In the genomic region with DNA sequence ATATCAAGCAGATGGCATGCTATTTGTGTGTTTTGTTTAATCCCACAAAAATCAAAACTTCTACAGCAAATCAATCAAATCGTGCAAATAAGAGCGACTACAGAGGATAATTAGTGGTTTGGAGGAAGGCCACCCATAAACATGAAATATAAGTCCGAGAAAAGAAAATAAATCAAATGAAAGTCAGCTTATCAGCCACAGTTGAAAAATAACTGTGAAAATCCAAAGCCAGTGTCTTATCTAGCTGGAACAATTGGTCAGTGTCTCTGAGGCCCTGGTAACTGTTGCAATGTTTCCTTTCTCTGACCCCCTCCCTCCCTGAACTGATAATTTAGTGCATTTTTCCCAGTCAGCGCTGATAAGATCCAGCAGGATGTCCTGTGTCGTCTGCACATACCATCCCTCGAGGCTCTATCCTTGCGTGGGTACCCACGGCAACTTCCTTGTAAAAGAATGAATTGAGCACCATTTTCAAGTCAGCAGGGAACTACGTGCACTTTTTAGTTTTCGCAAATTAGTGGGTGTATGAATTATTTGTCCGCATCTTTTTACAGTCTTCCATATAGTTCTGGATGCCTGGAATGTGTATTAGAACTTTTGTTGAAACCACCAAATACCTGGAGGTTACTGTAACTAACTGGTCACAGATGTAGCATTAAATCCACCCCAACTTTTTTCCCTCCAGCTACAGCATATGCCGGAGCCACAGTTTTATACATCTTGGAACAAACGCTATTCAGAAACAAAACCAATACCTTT, we compare ENCODE assay signal across 19 cellular contexts. TPM values are rescaled to one million over a fixed set of nuclear protein-coding genes. Genes with fewer than 3 reads are reported as not detected.
DNase-seq lines count a peak whose midpoint lies in the region; ATAC-seq and TF ChIP-seq lines count a peak whose summit lies in the region.
"Had no signal": no experiment of that assay in that cellular context is flagged by ENCODE, and none has a peak within 500 bp of the region (broad histone marks: within the 10 kb centered on the region; RNA-seq: fewer than 3 reads in every experiment).

No MANE protein-coding gene starts in this region.

- peak; percentile 52 for DNase-seq in AG09309 (ENCODE audit: low read depth)
- DNase-seq in Panc1 (ENCODE audit: low read depth, low spot score), result no peak
- DNase-seq in endothelial cell (ENCODE audit: low spot score), result peak; percentile 29
- DNase-seq in NCI-H2107 (lab: John Stamatoyannopoulos, UW), result no peak
- no peak for DNase-seq in dedifferentiated amniotic fluid mesenchymal stem cell (ENCODE audit: extremely low spot score)
- DNase-seq in GM13977 (ENCODE audit: low spot score), result no peak
- DNase-seq: activated CD4-positive, alpha-beta T cell treated with anti-CD3 and anti-CD28 coated beads for 4 hours; activated T-cell treated with anti-CD3 and anti-CD28 coated beads for 4 hours; GDM1; mucosa of descending colon; NCI-H1105; SHP77; small intestine had no signal

- intact Hi-C loops in Panc1 (cut with micrococcal nuclease; ENCODE audit: unreplicated experiment), result no loop called here

- no TSS peak for BruUV-seq in Panc1 (replicated peaks; lab: Mats Ljungman, UMichigan)

- H3K4me1 ChIP-seq in Panc1 (ENCODE audit: control insufficient read depth, insufficient read depth, low read length), result peaks cover 27% of the 10 kb centered on the region
- peaks cover 33% of the 10 kb centered on the region for H3K4me1 ChIP-seq in mesodermal cell (ENCODE audit: control insufficient read depth, insufficient read depth, low read length, poor library complexity, severe bottlenecking)

- no peaks in the 10 kb centered on the region for H3K27me3 Mint-ChIP-seq in endothelial cell (ENCODE audit: unreplicated experiment)
- H3K27me3 Mint-ChIP-seq: stimulated activated memory B cell treated with anti-CD40 and anti-IgM and Interleukin-4, amounts not matched to agents 10 μg/mL and 1 μg/mL and 100 μg/mL, for 72 hours had no signal

- peaks cover 4% of the 10 kb centered on the region for H3K36me3 Mint-ChIP-seq in endothelial cell (ENCODE audit: low read depth, unreplicated experiment)
- H3K36me3 Mint-ChIP-seq: activated naive CD4-positive, alpha-beta T cell treated with anti-CD3 and anti-CD28 coated beads, Interleukin-2, amount 50 U/mL, for 24 hours; stimulated activated memory B cell treated with anti-CD40 and anti-IgM and Interleukin-4, amounts not matched to agents 10 μg/mL and 1 μg/mL and 100 μg/mL, for 72 hours had no signal

- H3K4me3 ChIP-seq in AG09309 (ENCODE audit: control insufficient read depth, low read depth, low read length) (no peak overlapping the region), Panc1 (ENCODE audit: low read depth in 2 of 2, low read length in 2 of 2) (no peak overlapping the region), mesodermal cell (ENCODE audit: extremely low read depth, insufficient read depth, low read length, poor library complexity, severe bottlenecking) (no peak overlapping the region)
- H3K4me3 ChIP-seq: mucosa of descending colon had no signal

- no peak overlapping the region for H3K4me3 Mint-ChIP-seq in endothelial cell (ENCODE audit: unreplicated experiment)
- H3K4me3 Mint-ChIP-seq: activated naive CD4-positive, alpha-beta T cell treated with anti-CD3 and anti-CD28 coated beads, Interleukin-2, amount 50 U/mL, for 24 hours; stimulated activated memory B cell treated with anti-CD40 and anti-IgM and Interleukin-4, amounts not matched to agents 10 μg/mL and 1 μg/mL and 100 μg/mL, for 72 hours; T-helper 2 cell treated with Interferon-gamma antibody and Interleukin-4, amounts not matched to agents 5 μg/mL and 100 μg/mL, for 36 hours had no signal

- ATAC-seq in Panc1 (no peak), GM21360 (IDR thresholded peaks at IDR 0.05; ENCODE audit: unreplicated experiment) (no peak)
- ATAC-seq: mucosa of descending colon; stimulated activated memory B cell treated with anti-CD40 and anti-IgM and Interleukin-4, amounts not matched to agents 10 μg/mL and 1 μg/mL and 100 μg/mL, for 72 hours had no signal

- H3K27me3 ChIP-seq in Panc1 (ENCODE audit: control insufficient read depth, insufficient read depth, low read length), result no peaks in the 10 kb centered on the region

- peak overlapping the region; percentile 95 for H3K27ac Mint-ChIP-seq in endothelial cell (ENCODE audit: unreplicated experiment)
- H3K27ac Mint-ChIP-seq: activated naive CD4-positive, alpha-beta T cell treated with anti-CD3 and anti-CD28 coated beads, Interleukin-2, amount 50 U/mL, for 24 hours; stimulated activated memory B cell treated with anti-CD40 and anti-IgM and Interleukin-4, amounts not matched to agents 10 μg/mL and 1 μg/mL and 100 μg/mL, for 72 hours; T-helper 2 cell treated with Interferon-gamma antibody and Interleukin-4, amounts not matched to agents 5 μg/mL and 100 μg/mL, for 36 hours had no signal

- no peaks in the 10 kb centered on the region for H3K9me3 Mint-ChIP-seq in endothelial cell (ENCODE audit: unreplicated experiment)
- H3K9me3 Mint-ChIP-seq: activated naive CD4-positive, alpha-beta T cell treated with anti-CD3 and anti-CD28 coated beads, Interleukin-2, amount 50 U/mL, for 24 hours; stimulated activated memory B cell treated with anti-CD40 and anti-IgM and Interleukin-4, amounts not matched to agents 10 μg/mL and 1 μg/mL and 100 μg/mL, for 72 hours; T-helper 2 cell treated with Interferon-gamma antibody and Interleukin-4, amounts not matched to agents 5 μg/mL and 100 μg/mL, for 36 hours had no signal

- TF ChIP-seq CTCF in AG09309 (IDR thresholded peaks at IDR 0.05; ENCODE audit: control insufficient read depth, insufficient read depth, low read depth, low read length, missing control alignments) (no peak), Panc1 (IDR thresholded peaks at IDR 0.05) (no peak), endothelial cell (IDR thresholded peaks at IDR 0.05; ENCODE audit: unreplicated experiment) (no peak), GM13977 (IDR thresholded peaks at IDR 0.05; ENCODE audit: extremely low read depth, insufficient read depth, missing control alignments) (no peak)

- H3K4me1 Mint-ChIP-seq in endothelial cell (ENCODE audit: unreplicated experiment), result peaks cover 36% of the 10 kb centered on the region
- H3K4me1 Mint-ChIP-seq: activated naive CD4-positive, alpha-beta T cell treated with anti-CD3 and anti-CD28 coated beads, Interleukin-2, amount 50 U/mL, for 24 hours; stimulated activated memory B cell treated with anti-CD40 and anti-IgM and Interleukin-4, amounts not matched to agents 10 μg/mL and 1 μg/mL and 100 μg/mL, for 72 hours had no signal

- peak overlapping the region; percentile 78 for H3K27ac ChIP-seq in Panc1 (ENCODE audit: low read length)
- peak overlapping the region; percentile 89 for H3K27ac ChIP-seq in mesodermal cell (ENCODE audit: low read depth, low read length, severe bottlenecking)
- H3K27ac ChIP-seq: KMS-11 had no signal

- 33 to 61% methylated on average over 7 to 8 of the region's 13 CpGs for WGBS in mesodermal cell (ENCODE audit: insufficient coverage in 2 of 2), 2 experiments

- POLR2A ChIA-PET in Panc1 (lab: Charles Lee), result no interaction called here

- CTCF ChIA-PET in Panc1 (lab: Charles Lee), result no interaction called here

- in situ Hi-C loops in Panc1 (cut with HindIII; ENCODE audit: low pct_unique_long_range_greater_than_20kb, low sequenced_read_pairs), result no loop called here
- in situ Hi-C loops in GM13977 (cut with MboI; ENCODE audit: low pct_unique_long_range_greater_than_20kb, low sequenced_read_pairs, unreplicated experiment), result no loop called here

- no peaks in the 10 kb centered on the region for H3K9me3 ChIP-seq in Panc1 (ENCODE audit: control insufficient read depth, insufficient read depth, low read depth, low read length)
- no peaks in the 10 kb centered on the region for H3K9me3 ChIP-seq in mesodermal cell (ENCODE audit: control insufficient read depth, low read length)
- H3K9me3 ChIP-seq: mucosa of descending colon had no signal

- H3K36me3 ChIP-seq in Panc1 (ENCODE audit: control insufficient read depth, insufficient read depth, low read length) (no peaks in the 10 kb centered on the region), mesodermal cell (ENCODE audit: control insufficient read depth, insufficient read depth, low read length) (no peaks in the 10 kb centered on the region)

RNA-seq across cellular contexts. Expression of a gene that starts 10.8 kb away (rescaled TPM):
- total RNA-seq in Panc1 (2021; ENCODE audit: unreplicated experiment) (40.7 TPM), endothelial cell (ENCODE audit: unreplicated experiment) (234 TPM)
- polyA plus RNA-seq in Panc1 (2012; ENCODE audit: insufficient read length), result 14.6 TPM
- polyA plus RNA-seq in mesodermal cell (2013, experiment 1 of 2), result 36.1 TPM
- 31.6 TPM for polyA plus RNA-seq in mesodermal cell (2013, experiment 2 of 2)

Comparison
In these comparisons a context has a peak if more than half of its experiments do, and no peak if none do; other contexts are left out.
1. DNase-seq: peak in AG09309 (single experiment) and endothelial cell (single experiment); none in Panc1 (single experiment), NCI-H2107 (single experiment), dedifferentiated amniotic fluid mesenchymal stem cell (single experiment) and GM13977 (single experiment).